10 cellular contexts compared by ENCODE assay signal in the genomic region with DNA sequence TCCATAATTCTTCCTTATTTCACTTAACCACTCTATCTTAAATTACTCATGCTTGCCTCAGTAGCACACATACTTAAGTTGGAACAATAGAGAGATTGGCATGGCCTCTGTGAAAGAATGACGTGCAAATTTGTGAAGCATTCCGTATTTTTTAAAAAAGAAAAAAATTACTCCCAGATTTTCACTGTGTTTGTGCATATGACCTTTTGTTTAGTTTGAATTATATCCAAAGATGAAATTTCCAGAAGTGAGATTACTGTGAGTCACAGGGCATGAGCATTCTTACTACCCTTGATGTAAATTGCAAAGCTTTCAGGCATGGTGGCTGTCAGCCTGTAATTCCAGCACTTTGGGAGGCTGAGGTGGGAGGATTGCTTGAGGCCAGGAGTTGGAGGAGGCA. TPM values are rescaled to one million over a fixed set of nuclear protein-coding genes. Genes with fewer than 3 reads are reported as not detected.
DNase-seq lines count a peak whose midpoint lies in the region; TF ChIP-seq lines count a peak whose summit lies in the region.
"Not testable (repeated sequence)": the region's sequence is repeated elsewhere in the genome, so short reads cannot be mapped to it uniquely, and the experiment has no call there.
"Had no signal": no experiment of that assay in that cellular context is flagged by ENCODE, and none has a peak within 500 bp of the region (broad histone marks: within the 10 kb centered on the region; RNA-seq: fewer than 3 reads in every experiment).

No MANE protein-coding gene starts in this region.

- not testable (repeated sequence) for H3K79me1 ChIP-seq in trophoblast cell (ENCODE audit: low read length)

- not testable (repeated sequence) for H3K23ac ChIP-seq in trophoblast cell (ENCODE audit: low read length)

- not testable (repeated sequence) for H2AFZ ChIP-seq in trophoblast cell (ENCODE audit: insufficient read depth, low read length, poor library complexity)

- H3K79me2 ChIP-seq in trophoblast cell (ENCODE audit: control insufficient read depth, insufficient read depth, low read length, poor library complexity), result not testable (repeated sequence)

- H3K27ac ChIP-seq in brain microvascular endothelial cell; trophoblast cell (ENCODE audit: low read depth, low read length): not testable (repeated sequence)

- WGBS in trophoblast cell (ENCODE audit: extremely low coverage, insufficient coverage, insufficient read length), result no CpG with 5 or more reads among the region's 2 CpGs

- H4K91ac ChIP-seq in trophoblast cell (ENCODE audit: low read depth, low read length), result not testable (repeated sequence)

- not testable (repeated sequence) for H3K9ac ChIP-seq in trophoblast cell (ENCODE audit: low read length)

- not testable (repeated sequence) for H3K4me1 ChIP-seq in trophoblast cell (ENCODE audit: control insufficient read depth in 1 of 2, insufficient read depth in 2 of 2, low read length in 2 of 2)

- not testable (repeated sequence) for H2BK120ac ChIP-seq in trophoblast cell (ENCODE audit: insufficient read depth, low read length, poor library complexity)

- DNase-seq in AG10803 (ENCODE audit: low read depth) (peak; percentile 25), GM04504 (ENCODE audit: low read depth) (peak; percentile 3), LHCN-M2 (ENCODE audit: low read depth) (peak; percentile 23), brain microvascular endothelial cell (peak; percentile 10), fibroblast of gingiva (ENCODE audit: low read depth) (peak; percentile 56), fibroblast of the aortic adventitia (ENCODE audit: low read depth) (peak; percentile 64), trophoblast cell (peak; percentile 5 to 47)

- H2BK5ac ChIP-seq in trophoblast cell (ENCODE audit: low read depth, low read length, poor library complexity), result not testable (repeated sequence)

- not testable (repeated sequence) for H3K4me2 ChIP-seq in trophoblast cell (ENCODE audit: low read length)

- H3K4me3 ChIP-seq in AG10803 (ENCODE audit: low read length); brain microvascular endothelial cell (ENCODE audit: low read depth, low read length); fibroblast of the aortic adventitia (ENCODE audit: low read depth, low read length); trophoblast cell (ENCODE audit: low read depth, low read length): not testable (repeated sequence)

- not testable (repeated sequence) for H2BK12ac ChIP-seq in trophoblast cell (ENCODE audit: low read length)

- not testable (repeated sequence) for H3K27me3 ChIP-seq in brain microvascular endothelial cell (replicated peaks); trophoblast cell (ENCODE audit: insufficient read depth, low read length)

- H4K8ac ChIP-seq in trophoblast cell (ENCODE audit: low read depth, low read length), result not testable (repeated sequence)

- H3K18ac ChIP-seq in trophoblast cell (ENCODE audit: low read length), result not testable (repeated sequence)

- not testable (repeated sequence) for H3K9me3 ChIP-seq in trophoblast cell (ENCODE audit: insufficient read depth, low read depth, low read length)

- not testable (repeated sequence) for H2AK5ac ChIP-seq in trophoblast cell (ENCODE audit: low read length)

- H3K36me3 ChIP-seq in brain microvascular endothelial cell (replicated peaks) (peaks cover 21% of the 10 kb centered on the region), trophoblast cell (ENCODE audit: control insufficient read depth in 1 of 2, insufficient read depth in 2 of 2, low read length in 2 of 2) (peaks cover 19 to 23% of the 10 kb centered on the region in 2 experiments)

- not testable (repeated sequence) for H3K14ac ChIP-seq in trophoblast cell (ENCODE audit: low read length)

- in situ Hi-C loops in brain microvascular endothelial cell (cut with HindIII; ENCODE audit: low pct_ligation_motif_present, low sequenced_read_pairs), result not testable (repeated sequence)

- not testable (repeated sequence) for H4K12ac ChIP-seq in trophoblast cell (ENCODE audit: low read depth, low read length)

- H3K4ac ChIP-seq in trophoblast cell (ENCODE audit: low read depth, low read length), result not testable (repeated sequence)

- not testable (repeated sequence) for TF ChIP-seq CTCF in AG10803 (conservative IDR thresholded peaks at IDR 0.05; ENCODE audit: low read length); brain microvascular endothelial cell (IDR thresholded peaks at IDR 0.05; ENCODE audit: low read depth, low read length, missing control alignments); fibroblast of the aortic adventitia (IDR thresholded peaks at IDR 0.05; ENCODE audit: insufficient read depth, low read length)

RNA-seq across cellular contexts. Expression of a gene that starts 45.0 kb away (rescaled TPM):
- total RNA-seq in LHCN-M2 (2014; rRNA removed), result 0.63 and 0.90 TPM in 2 replicates
- 0.55 TPM for polyA plus RNA-seq in LHCN-M2 (2012)
- 1.2 and 3.1 TPM in 2 replicates for total RNA-seq in fibroblast of the aortic adventitia (ENCODE audit: low replicate concordance)
- 0.37 and 0.40 TPM in 2 replicates for polyA plus RNA-seq in trophoblast cell (2013)
- total RNA-seq: A172, GM23338, H7 had no signal

Comparison
In these comparisons a context has a peak if more than half of its experiments do, and no peak if none do; other contexts are left out.
1. DNase-seq: peak in every context shown above with its lines; median percentile 64 in fibroblast of the aortic adventitia; 56 in fibroblast of gingiva; 26 in trophoblast cell; 25 in AG10803; 23 in LHCN-M2; 10 in brain microvascular endothelial cell; 3 in GM04504.